Comparison of ENCODE assay signal across 8 cellular contexts in the genomic region with DNA sequence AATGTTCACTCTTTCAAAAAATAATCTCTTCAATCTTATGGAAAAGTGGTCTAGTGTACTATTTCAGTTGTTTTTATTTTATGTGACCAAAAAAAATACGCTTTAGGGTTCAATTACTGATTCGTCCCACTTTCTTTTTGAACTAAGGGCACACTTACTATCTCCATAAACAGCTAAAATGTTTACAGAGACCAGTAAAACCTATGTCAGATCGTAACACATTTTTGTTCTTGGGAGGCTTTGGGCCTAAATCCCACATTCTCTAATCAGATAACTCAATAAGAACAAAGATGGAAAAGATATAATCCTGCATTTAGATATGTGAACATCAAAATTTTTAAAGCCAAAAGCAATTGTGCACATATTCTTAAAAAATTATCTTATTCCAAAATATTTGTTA. TPM values are rescaled to one million over a fixed set of nuclear protein-coding genes. Genes with fewer than 3 reads are reported as not detected.
DNase-seq lines count a peak whose midpoint lies in the region; ATAC-seq and TF ChIP-seq lines count a peak whose summit lies in the region.

No MANE protein-coding gene starts in this region.

- no peaks in the 10 kb centered on the region for H3K27me3 ChIP-seq in CD8-positive, alpha-beta T cell (ENCODE audit: insufficient read depth, low read length)
- no peaks in the 10 kb centered on the region for H3K27me3 ChIP-seq in Karpas-422 (ENCODE audit: low read length)
- H3K27me3 ChIP-seq in effector memory CD4-positive, alpha-beta T cell (replicated peaks; ENCODE audit: control insufficient read depth, insufficient read depth, low read length, poor library complexity, severe bottlenecking), result no peaks in the 10 kb centered on the region
- no peaks in the 10 kb centered on the region for H3K27me3 ChIP-seq in osteoblast (ENCODE audit: insufficient read depth, low read length)

- intact Hi-C loops in CD8-positive, alpha-beta T cell (cut with DNase I, micrococcal nuclease), result loop anchor here (1.0 to 10.0 kb wide), 6 partner anchors 7 to 1672 kb away; a partner anchor contains a TSS

- H3K9me2 ChIP-seq in Karpas-422 (replicated peaks; ENCODE audit: insufficient read depth, low read length), result no peaks in the 10 kb centered on the region

- peak overlapping the region; percentile 86 for H3K4me3 Mint-ChIP-seq in CD8-positive, alpha-beta T cell
- H3K4me3 Mint-ChIP-seq in natural killer cell treated with Interleukin-12 subunit alpha and Interleukin-12 subunit beta and Interleukin-15 and Interleukin-18, amount 100 ng/mL, for 72 hours, result no peak overlapping the region

- peak overlapping the region; percentile 72 for H3K27ac ChIP-seq in CD8-positive, alpha-beta T cell (ENCODE audit: low read depth, low read length)
- peak overlapping the region; percentile 96 for H3K27ac ChIP-seq in Karpas-422 (ENCODE audit: low read length)
- peak overlapping the region; percentile 88 for H3K27ac ChIP-seq in effector memory CD4-positive, alpha-beta T cell (ENCODE audit: insufficient read depth, low read length, poor library complexity, severe bottlenecking)
- peak overlapping the region; percentile 81 for H3K27ac ChIP-seq in osteoblast (ENCODE audit: low read depth, low read length)

- peak overlapping the region; percentile 90 for H3K27ac Mint-ChIP-seq in CD8-positive, alpha-beta T cell
- H3K27ac Mint-ChIP-seq in natural killer cell treated with Interleukin-12 subunit alpha and Interleukin-12 subunit beta and Interleukin-15 and Interleukin-18, amount 100 ng/mL, for 72 hours, result no peak overlapping the region

- H3K79me2 ChIP-seq in Karpas-422 (ENCODE audit: low read length) (peaks cover 67% of the 10 kb centered on the region), osteoblast (ENCODE audit: insufficient read depth, low read length) (peaks cover 58% of the 10 kb centered on the region)

- CTCF ChIA-PET in CD8-positive, alpha-beta T cell (lab: Charles Lee), result interaction anchor here (1.0 to 2.0 kb wide), 2 partner anchors 120 to 121 kb away, joined by 3 to 5 read pairs; no protein-coding TSS in a partner anchor

- H3K4me2 ChIP-seq in Karpas-422 (ENCODE audit: low read depth, low read length, poor library complexity, severe bottlenecking) (peak overlapping the region; percentile 99), osteoblast (ENCODE audit: insufficient read depth, low read length) (peak overlapping the region; percentile 95)

- H4K20me1 ChIP-seq in Karpas-422 (ENCODE audit: insufficient read depth, low read depth, low read length), result no peaks in the 10 kb centered on the region
- peaks cover 10% of the 10 kb centered on the region for H4K20me1 ChIP-seq in osteoblast (ENCODE audit: insufficient read depth, low read length)

- no peaks in the 10 kb centered on the region for H3K27me3 Mint-ChIP-seq in CD8-positive, alpha-beta T cell (ENCODE audit: low read depth)
- H3K27me3 Mint-ChIP-seq in natural killer cell treated with Interleukin-12 subunit alpha and Interleukin-12 subunit beta and Interleukin-15 and Interleukin-18, amount 100 ng/mL, for 72 hours, result no peaks in the 10 kb centered on the region

- H2AFZ ChIP-seq in Karpas-422 (ENCODE audit: low read length), result no peak overlapping the region
- peak overlapping the region; percentile 21 for H2AFZ ChIP-seq in osteoblast (ENCODE audit: low read length)

- POLR2A ChIA-PET in CD8-positive, alpha-beta T cell (lab: Charles Lee), result interaction anchor here (1.5 to 2.8 kb wide), 4 partner anchors 7 to 115 kb away, joined by 4 to 41 read pairs (median 12); a partner anchor contains a TSS

- H3K9ac ChIP-seq in Karpas-422 (ENCODE audit: low read length), result peak overlapping the region; percentile 79

- H3K9me3 ChIP-seq in CD8-positive, alpha-beta T cell (ENCODE audit: low read length), result no peaks in the 10 kb centered on the region
- H3K9me3 ChIP-seq in Karpas-422 (ENCODE audit: low read length) (no peaks in the 10 kb centered on the region), osteoblast (ENCODE audit: low read depth, low read length) (no peaks in the 10 kb centered on the region)
- H3K9me3 ChIP-seq in effector memory CD4-positive, alpha-beta T cell (ENCODE audit: control insufficient read depth, low read length), result no peaks in the 10 kb centered on the region

- H3K4me1 ChIP-seq in CD8-positive, alpha-beta T cell (ENCODE audit: insufficient read depth, low read length), result peaks cover 33% of the 10 kb centered on the region
- H3K4me1 ChIP-seq in Karpas-422 (ENCODE audit: low read length) (peaks cover 40% of the 10 kb centered on the region), osteoblast (ENCODE audit: insufficient read depth, low read length) (peaks cover 4% of the 10 kb centered on the region)
- H3K4me1 ChIP-seq in effector memory CD4-positive, alpha-beta T cell (ENCODE audit: control insufficient read depth, insufficient read depth, low read length, poor library complexity, severe bottlenecking), result peaks cover 5% of the 10 kb centered on the region

- DNase-seq in CD8-positive, alpha-beta T cell, result no peak
- DNase-seq in Karpas-422, result peak; percentile 55
- no peak for DNase-seq in effector memory CD4-positive, alpha-beta T cell
- DNase-seq in osteoblast (ENCODE audit: insufficient read length, low spot score, missing footprints), result no peak
- DNase-seq in NCI-H748 treated with DMSO at 0.1 percent for 48 hours (lab: John Stamatoyannopoulos, UW), result no peak
- DNase-seq in natural killer cell treated with Interleukin-12 subunit alpha and Interleukin-12 subunit beta and Interleukin-15 and Interleukin-18, amount 100 ng/mL, for 72 hours (ENCODE audit: low spot score), result no peak
- no peak for DNase-seq in ureter (ENCODE audit: low spot score)
- no peak for DNase-seq in omental fat pad (ENCODE audit: low spot score)

- H3K36me3 Mint-ChIP-seq in CD8-positive, alpha-beta T cell, result peaks cover 12% of the 10 kb centered on the region
- H3K36me3 Mint-ChIP-seq in natural killer cell treated with Interleukin-12 subunit alpha and Interleukin-12 subunit beta and Interleukin-15 and Interleukin-18, amount 100 ng/mL, for 72 hours, result no peaks in the 10 kb centered on the region

- H3K36me3 ChIP-seq in CD8-positive, alpha-beta T cell (ENCODE audit: insufficient read depth, low read length), result no peaks in the 10 kb centered on the region
- H3K36me3 ChIP-seq in Karpas-422 (ENCODE audit: insufficient read depth, low read length) (peaks cover 13% of the 10 kb centered on the region; the same call in 1 of the 2 replicates), osteoblast (ENCODE audit: insufficient read depth, low read length) (no peaks in the 10 kb centered on the region)
- H3K36me3 ChIP-seq in effector memory CD4-positive, alpha-beta T cell (ENCODE audit: control insufficient read depth, insufficient read depth, low read length), result no peaks in the 10 kb centered on the region

- peaks cover 5% of the 10 kb centered on the region for H3K9me3 Mint-ChIP-seq in CD8-positive, alpha-beta T cell
- H3K9me3 Mint-ChIP-seq in natural killer cell treated with Interleukin-12 subunit alpha and Interleukin-12 subunit beta and Interleukin-15 and Interleukin-18, amount 100 ng/mL, for 72 hours, result no peaks in the 10 kb centered on the region

- H3K4me1 Mint-ChIP-seq in CD8-positive, alpha-beta T cell (ENCODE audit: low read depth), result peaks cover 41% of the 10 kb centered on the region
- H3K4me1 Mint-ChIP-seq in natural killer cell treated with Interleukin-12 subunit alpha and Interleukin-12 subunit beta and Interleukin-15 and Interleukin-18, amount 100 ng/mL, for 72 hours (ENCODE audit: low read depth in 2 of 2), result peaks cover 25 to 44% of the 10 kb centered on the region in 2 donors

- no peak for TF ChIP-seq CTCF in CD8-positive, alpha-beta T cell (IDR thresholded peaks at IDR 0.05)
- TF ChIP-seq CTCF in osteoblast (IDR thresholded peaks at IDR 0.05; ENCODE audit: extremely low read depth, low read depth, low read length) (no peak), omental fat pad (IDR thresholded peaks at IDR 0.05) (no peak)

- H3K4me3 ChIP-seq in CD8-positive, alpha-beta T cell (ENCODE audit: low read depth, low read length), result peak overlapping the region; percentile 84
- H3K4me3 ChIP-seq in Karpas-422 (ENCODE audit: low read length) (peak overlapping the region; percentile 81), osteoblast (ENCODE audit: insufficient read depth, low read length) (peak overlapping the region; percentile 75)
- peak overlapping the region; percentile 86 for H3K4me3 ChIP-seq in effector memory CD4-positive, alpha-beta T cell (ENCODE audit: insufficient read depth, low read depth, low read length, poor library complexity, severe bottlenecking)

- no peak for ATAC-seq in CD8-positive, alpha-beta T cell
- ATAC-seq in natural killer cell treated with Interleukin-12 subunit alpha and Interleukin-12 subunit beta and Interleukin-15 and Interleukin-18, amount 100 ng/mL, for 72 hours, result no peak
- no peak for ATAC-seq in omental fat pad (ENCODE audit: low FRiP score)

RNA-seq across cellular contexts. Expression of a gene that starts 29.8 kb away (rescaled TPM):
- 100 to 1,000 TPM; 205 TPM for total RNA-seq in CD8-positive, alpha-beta T cell
- 35.6 and 56.9 TPM in 2 replicates for total RNA-seq in Karpas-422 (2014; rRNA removed; shearing (Covaris generic); ENCODE audit: low replicate concordance)
- total RNA-seq in osteoblast (30.8 and 32.4 TPM in 2 replicates), ureter (49.5 TPM), omental fat pad (10 to 100 TPM; 30.5 to 68.7 (median 34.5) TPM)
- total RNA-seq in natural killer cell treated with Interleukin-12 subunit alpha and Interleukin-12 subunit beta and Interleukin-15 and Interleukin-18, amount 100 ng/mL, for 72 hours, result 10 to 100 TPM; 43.4 to 45.9 TPM
